1 cellular context compared by ENCODE assay signal in the genomic region with DNA sequence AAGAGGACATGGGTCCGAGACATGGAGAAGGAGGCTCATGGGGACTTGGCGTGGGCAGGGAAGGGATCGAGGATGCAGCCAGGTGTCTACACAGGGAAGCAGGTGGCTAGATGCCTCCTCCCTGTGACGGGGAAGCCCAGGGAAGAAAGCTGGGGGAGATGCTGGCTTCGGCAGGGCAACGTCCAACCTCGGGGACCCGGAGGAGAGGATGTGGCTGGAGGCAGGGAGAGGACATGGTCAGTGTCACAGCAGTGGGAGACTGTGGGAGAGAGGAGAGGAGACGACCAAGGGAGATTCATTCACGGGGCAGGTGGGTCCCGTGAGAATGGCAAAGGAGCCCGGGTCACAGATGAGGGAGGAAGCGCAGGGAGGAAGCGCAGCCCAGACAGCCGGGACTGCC.
TF ChIP-seq lines count a peak whose summit lies in the region.

No MANE protein-coding gene starts in this region.

TF ChIP-seq in HepG2, 621 proteins besides CTCF, POLR2A, EP300 and RAD21 (continued from another document):
- TF ChIP-seq, protein P1, sequence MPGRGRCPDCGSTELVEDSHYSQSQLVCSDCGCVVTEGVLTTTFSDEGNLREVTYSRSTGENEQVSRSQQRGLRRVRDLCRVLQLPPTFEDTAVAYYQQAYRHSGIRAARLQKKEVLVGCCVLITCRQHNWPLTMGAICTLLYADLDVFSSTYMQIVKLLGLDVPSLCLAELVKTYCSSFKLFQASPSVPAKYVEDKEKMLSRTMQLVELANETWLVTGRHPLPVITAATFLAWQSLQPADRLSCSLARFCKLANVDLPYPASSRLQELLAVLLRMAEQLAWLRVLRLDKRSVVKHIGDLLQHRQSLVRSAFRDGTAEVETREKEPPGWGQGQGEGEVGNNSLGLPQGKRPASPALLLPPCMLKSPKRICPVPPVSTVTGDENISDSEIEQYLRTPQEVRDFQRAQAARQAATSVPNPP (CRISPR knock-in tag; IDR thresholded peaks at IDR 0.05), result no peak
